In genomic region chr14:69363964-69364363, GRCh38 we compare ENCODE assay signal across 16 cellular contexts. TPM values are rescaled to one million over a fixed set of nuclear protein-coding genes. Genes with fewer than 3 reads are reported as not detected.
DNase-seq lines count a peak whose midpoint lies in the region; ATAC-seq and TF ChIP-seq lines count a peak whose summit lies in the region.
"Had no signal": no experiment of that assay in that cellular context is flagged by ENCODE, and none has a peak within 500 bp of the region (broad histone marks: within the 10 kb centered on the region; RNA-seq: fewer than 3 reads in every experiment).

No MANE protein-coding gene starts in this region.

- in situ Hi-C loops in SK-MEL-5 (cut with HindIII; ENCODE audit: low pct_unique_long_range_greater_than_20kb, low sequenced_read_pairs) = no loop called here

- H3K4me2 ChIP-seq in osteoblast (ENCODE audit: insufficient read depth, low read length) = no peak overlapping the region
- H3K4me2 ChIP-seq: GM23338 had no signal

- H3K9me3 Mint-ChIP-seq in mesothelial cell of epicardium = no peaks in the 10 kb centered on the region
- H3K9me3 Mint-ChIP-seq: CD4-positive, CD25-positive, alpha-beta regulatory T cell; CD8-positive, alpha-beta memory T cell; GM23338; IgD-negative memory B cell had no signal

- no peaks in the 10 kb centered on the region for H3K4me1 Mint-ChIP-seq in mesothelial cell of epicardium
- H3K4me1 Mint-ChIP-seq: CD4-positive, CD25-positive, alpha-beta regulatory T cell; CD8-positive, alpha-beta memory T cell; GM23338 had no signal

- H3K36me3 Mint-ChIP-seq in mesothelial cell of epicardium = no peaks in the 10 kb centered on the region
- H3K36me3 Mint-ChIP-seq: CD4-positive, CD25-positive, alpha-beta regulatory T cell had no signal

- no peak overlapping the region for H2AFZ ChIP-seq in osteoblast (ENCODE audit: low read length)
- H2AFZ ChIP-seq: GM23338 had no signal

- peaks cover 2% of the 10 kb centered on the region for H3K27me3 Mint-ChIP-seq in mesothelial cell of epicardium (ENCODE audit: low read depth)
- H3K27me3 Mint-ChIP-seq: CD4-positive, CD25-positive, alpha-beta regulatory T cell had no signal

- H3K4me1 ChIP-seq in osteoblast (ENCODE audit: insufficient read depth, low read length) (no peaks in the 10 kb centered on the region), right lobe of liver (no peaks in the 10 kb centered on the region)
- H3K4me1 ChIP-seq: Caco-2 had no signal

- DNase-seq in SK-MEL-5 (ENCODE audit: low read depth, low spot score) = peak; percentile 93
- peak; percentile 88 for DNase-seq in foreskin melanocyte
- DNase-seq in osteoblast (ENCODE audit: insufficient read length, low spot score, missing footprints) = peak; percentile 61
- no peak for DNase-seq in cerebellum (ENCODE audit: low spot score)
- no peak for DNase-seq in mesothelial cell of epicardium (ENCODE audit: low spot score in 2 of 2, unreplicated experiment in 2 of 2)
- DNase-seq in right lobe of liver = no peak
- DNase-seq: ACHN; BE2C; C1 segment of cervical spinal cord; Caco-2; CD4-positive, CD25-positive, alpha-beta regulatory T cell; CD8-positive, alpha-beta memory T cell; HCEC 1CT had no signal

- no peak overlapping the region for H3K27ac Mint-ChIP-seq in mesothelial cell of epicardium
- H3K27ac Mint-ChIP-seq: CD4-positive, CD25-positive, alpha-beta regulatory T cell; GM23338 had no signal

- H3K4me3 ChIP-seq in osteoblast (ENCODE audit: insufficient read depth, low read length) = no peak overlapping the region
- H3K4me3 ChIP-seq in right lobe of liver = no peak overlapping the region
- H3K4me3 ChIP-seq: GM23338 had no signal

- TF ChIP-seq POLR2A in right lobe of liver (IDR thresholded peaks at IDR 0.05) = no peak

- H3K27ac ChIP-seq in osteoblast (ENCODE audit: low read depth, low read length) (no peak overlapping the region), right lobe of liver (no peak overlapping the region)

- intact Hi-C loops in right lobe of liver (cut with DNase I) = no loop called here

- H4K20me1 ChIP-seq in osteoblast (ENCODE audit: insufficient read depth, low read length) = no peaks in the 10 kb centered on the region

- H3K4me3 Mint-ChIP-seq in mesothelial cell of epicardium = no peak overlapping the region
- H3K4me3 Mint-ChIP-seq: CD4-positive, CD25-positive, alpha-beta regulatory T cell; CD8-positive, alpha-beta memory T cell; GM23338; IgD-negative memory B cell had no signal

- 77% methylated on average over 4 of the region's 4 CpGs for WGBS in right lobe of liver (ENCODE audit: insufficient coverage, low coverage, low lambda C conversion rate, missing lambda C conversion rate)

- no peak for ATAC-seq in right lobe of liver
- ATAC-seq: HepG2 had no signal

- H3K27me3 ChIP-seq in osteoblast (ENCODE audit: insufficient read depth, low read length) = no peaks in the 10 kb centered on the region
- no peaks in the 10 kb centered on the region for H3K27me3 ChIP-seq in right lobe of liver
- H3K27me3 ChIP-seq: BE2C had no signal

- H3K9me3 ChIP-seq in osteoblast (ENCODE audit: low read depth, low read length) = no peaks in the 10 kb centered on the region
- no peaks in the 10 kb centered on the region for H3K9me3 ChIP-seq in right lobe of liver
- H3K9me3 ChIP-seq: BE2C, Caco-2 had no signal

- no peak for TF ChIP-seq CTCF in osteoblast (IDR thresholded peaks at IDR 0.05; ENCODE audit: extremely low read depth, low read depth, low read length)
- TF ChIP-seq CTCF in mesothelial cell of epicardium (IDR thresholded peaks at IDR 0.05; ENCODE audit: unreplicated experiment) = no peak
- no peak for TF ChIP-seq CTCF in right lobe of liver (IDR thresholded peaks at IDR 0.05)

- H3K79me2 ChIP-seq in osteoblast (ENCODE audit: insufficient read depth, low read length) = no peaks in the 10 kb centered on the region

- H3K36me3 ChIP-seq in osteoblast (ENCODE audit: insufficient read depth, low read length) = no peaks in the 10 kb centered on the region
- no peaks in the 10 kb centered on the region for H3K36me3 ChIP-seq in right lobe of liver
- H3K36me3 ChIP-seq: BE2C had no signal

RNA-seq across cellular contexts. Expression of gene ERH, which starts 34.1 kb away (rescaled TPM):
- total RNA-seq in SK-MEL-5 (2014; rRNA removed; shearing (Covaris generic)) = 112 and 191 TPM in 2 replicates
- 150 and 200 TPM in 2 replicates for polyA plus RNA-seq in SK-MEL-5 (2015; cell fraction: cytosol; rRNA removed)
- polyA plus RNA-seq in SK-MEL-5 (2015; cell fraction: nucleus; rRNA removed) = 27.7 and 42.4 TPM in 2 replicates
- total RNA-seq in osteoblast (71.9 and 75.3 TPM in 2 replicates), cerebellum (127 TPM), mesothelial cell of epicardium (257 to 273 TPM (median 261 TPM) in 3 replicates), right lobe of liver (10 to 100 TPM; 46.0 to 71.7 (median 68.5) TPM)

RNA-seq across cellular contexts. Expression of gene SLC39A9, which starts 34.5 kb away (rescaled TPM):
- 94.5 and 101 TPM in 2 replicates for total RNA-seq in SK-MEL-5 (2014; rRNA removed; shearing (Covaris generic))
- polyA plus RNA-seq in SK-MEL-5 (2015; cell fraction: cytosol; rRNA removed) = 55.8 and 83.2 TPM in 2 replicates
- polyA plus RNA-seq in SK-MEL-5 (2015; cell fraction: nucleus; rRNA removed) = 40.4 and 48.6 TPM in 2 replicates
- total RNA-seq in osteoblast (131 and 163 TPM in 2 replicates), cerebellum (72.8 TPM), mesothelial cell of epicardium (59.1 to 59.9 TPM (median 59.4 TPM) in 3 replicates), right lobe of liver (10 to 100 TPM; 44.7 to 78.2 (median 58.2) TPM)

Comparison
In these comparisons a context has a peak if more than half of its experiments do, and no peak if none do; other contexts are left out.
1. DNase-seq: peak in SK-MEL-5 (single experiment), foreskin melanocyte (single experiment) and osteoblast (single experiment); none in cerebellum (single experiment), mesothelial cell of epicardium (0 of 2) and right lobe of liver (0 of 3).